ENCODE assay signal across 1 cellular context in the genomic region with DNA sequence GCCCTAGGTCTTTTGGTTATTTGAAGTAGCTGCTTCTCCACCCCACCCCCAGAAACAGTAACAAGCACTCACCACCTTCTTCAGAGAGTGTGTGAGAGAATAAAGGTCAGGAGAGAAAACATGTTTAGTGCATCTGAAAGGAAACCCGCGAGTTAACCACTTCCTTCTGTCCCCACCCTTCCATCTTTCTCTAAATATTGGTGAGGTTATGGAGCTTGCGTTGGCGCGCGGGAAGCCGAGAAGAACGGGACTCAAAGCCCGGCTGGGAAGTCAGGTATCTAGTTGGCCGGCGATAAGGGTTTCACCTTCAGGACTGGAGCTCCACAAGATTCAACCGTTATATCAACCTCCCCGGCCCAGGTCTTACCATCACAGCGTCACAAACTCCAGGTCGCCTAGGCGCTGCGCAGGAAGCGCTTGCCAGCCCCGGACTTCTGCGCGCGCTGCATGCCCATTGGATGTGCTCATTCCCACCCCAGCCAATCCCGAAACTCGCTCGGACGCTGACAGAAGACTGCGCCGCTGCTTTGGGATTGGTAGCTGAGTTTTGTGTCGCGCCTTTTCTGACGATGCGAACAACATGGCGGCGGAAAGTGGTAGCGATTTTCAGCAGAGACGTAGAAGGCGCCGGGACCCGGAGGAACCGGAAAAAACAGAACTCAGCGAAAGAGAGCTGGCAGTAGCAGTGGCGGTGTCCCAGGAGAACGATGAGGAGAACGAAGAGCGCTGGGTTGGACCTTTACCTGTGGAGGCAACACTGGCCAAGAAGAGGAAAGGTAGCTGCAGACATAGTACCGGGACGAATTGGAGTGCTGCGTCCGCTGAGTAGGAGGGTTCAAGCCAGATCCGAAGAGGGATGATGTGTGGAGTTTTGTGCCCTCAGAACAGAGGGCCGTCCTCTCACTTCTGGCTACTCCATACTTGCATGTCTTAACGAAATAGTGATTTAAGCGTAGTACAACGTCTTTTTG.
TF ChIP-seq lines count a peak whose summit lies in the region.

A gene with protein sequence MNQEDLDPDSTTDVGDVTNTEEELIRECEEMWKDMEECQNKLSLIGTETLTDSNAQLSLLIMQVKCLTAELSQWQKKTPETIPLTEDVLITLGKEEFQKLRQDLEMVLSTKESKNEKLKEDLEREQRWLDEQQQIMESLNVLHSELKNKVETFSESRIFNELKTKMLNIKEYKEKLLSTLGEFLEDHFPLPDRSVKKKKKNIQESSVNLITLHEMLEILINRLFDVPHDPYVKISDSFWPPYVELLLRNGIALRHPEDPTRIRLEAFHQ (minus strand): TSS at position 438 of the 971 bp plus-strand sequence. CDS start 8,261 bp downstream, outside the sequence.
A gene (plus strand): TSS at position 566 of the 971 bp plus-strand sequence. CDS start 15 bp downstream, at position 581.

TF ChIP-seq in SK-N-SH, 30 proteins besides CTCF, POLR2A, EP300 and RAD21 (continued from another document):
- TF ChIP-seq, protein P1, sequence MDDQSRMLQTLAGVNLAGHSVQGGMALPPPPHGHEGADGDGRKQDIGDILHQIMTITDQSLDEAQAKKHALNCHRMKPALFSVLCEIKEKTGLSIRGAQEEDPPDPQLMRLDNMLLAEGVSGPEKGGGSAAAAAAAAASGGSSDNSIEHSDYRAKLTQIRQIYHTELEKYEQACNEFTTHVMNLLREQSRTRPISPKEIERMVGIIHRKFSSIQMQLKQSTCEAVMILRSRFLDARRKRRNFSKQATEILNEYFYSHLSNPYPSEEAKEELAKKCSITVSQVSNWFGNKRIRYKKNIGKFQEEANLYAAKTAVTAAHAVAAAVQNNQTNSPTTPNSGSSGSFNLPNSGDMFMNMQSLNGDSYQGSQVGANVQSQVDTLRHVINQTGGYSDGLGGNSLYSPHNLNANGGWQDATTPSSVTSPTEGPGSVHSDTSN (IDR thresholded peaks at IDR 0.05), result 0 out of 2 replicates have a peak, but pooled peaks have one; percentile 5
